1 cellular context compared by ENCODE assay signal in genomic region chr6:25173951-25174474, GRCh38.
TF ChIP-seq lines count a peak whose summit lies in the region.

No MANE protein-coding gene starts in this region.

TF ChIP-seq in K562, 482 proteins besides CTCF, POLR2A, EP300 and RAD21 (continued from another document and continues in another):
- TF ChIP-seq THAP7 (CRISPR knock-in tag; IDR thresholded peaks at IDR 0.05) = no peak
- no peak for TF ChIP-seq DNMT1 (IDR thresholded peaks at IDR 0.05)
- TF ChIP-seq ZBTB17 (CRISPR knock-in tag; IDR thresholded peaks at IDR 0.05) = no peak
- no peak for TF ChIP-seq ZNF79 (CRISPR knock-in tag; IDR thresholded peaks at IDR 0.05; ENCODE audit: low read depth)
- TF ChIP-seq STAT6 (CRISPR knock-in tag; IDR thresholded peaks at IDR 0.05) = no peak
- no peak for TF ChIP-seq SMARCA4 (IDR thresholded peaks at IDR 0.05)
- TF ChIP-seq E2F4 (CRISPR knock-in tag; IDR thresholded peaks at IDR 0.05; ENCODE audit: low read depth) = no peak
- TF ChIP-seq XRCC4 (IDR thresholded peaks at IDR 0.05; ENCODE audit: extremely low read depth, insufficient read depth, insufficient read length) = no peak
- peak; percentile 69 for TF ChIP-seq PKNOX1 (IDR thresholded peaks at IDR 0.05)
- TF ChIP-seq ZBTB7A (IDR thresholded peaks at IDR 0.05; ENCODE audit: borderline replicate concordance, control insufficient read depth, low read depth, low read length) = no peak
- TF ChIP-seq SIN3A (IDR thresholded peaks at IDR 0.05; ENCODE audit: borderline replicate concordance in 2 of 2, control insufficient read depth in 1 of 2, low read depth in 2 of 2, low read length in 2 of 2) = no peak
- TF ChIP-seq SMARCC2 (IDR thresholded peaks at IDR 0.05; ENCODE audit: low read depth) = no peak
- TF ChIP-seq CBX2 (IDR thresholded peaks at IDR 0.05; ENCODE audit: insufficient read depth, low read length, poor library complexity, severe bottlenecking) = no peak
- peak; percentile 86 for TF ChIP-seq MEIS2 (IDR thresholded peaks at IDR 0.05; ENCODE audit: partially characterized antibody)
- no peak for TF ChIP-seq FOXJ2 (tag; IDR thresholded peaks at IDR 0.05)
- peak; percentile 60; the same call in 1 of the 2 replicates for TF ChIP-seq JUN (IDR thresholded peaks at IDR 0.05; ENCODE audit: borderline replicate concordance, low read depth, low read length)
- no peak for TF ChIP-seq JUN (CRISPR knock-in tag; IDR thresholded peaks at IDR 0.05; ENCODE audit: borderline replicate concordance)
- no peak for TF ChIP-seq ASH1L (IDR thresholded peaks at IDR 0.05; ENCODE audit: borderline replicate concordance, low read depth, partially characterized antibody)
- no peak for TF ChIP-seq ZNF444 (CRISPR knock-in tag; IDR thresholded peaks at IDR 0.05)
- TF ChIP-seq FOS (IDR thresholded peaks at IDR 0.05; ENCODE audit: extremely low read depth, insufficient read length) = no peak
- no peak for TF ChIP-seq ZBTB11 (CRISPR knock-in tag; IDR thresholded peaks at IDR 0.05)
- no peak for TF ChIP-seq SRSF7 (optimal IDR thresholded peaks at IDR 0.05; ENCODE audit: low read depth, low read length)
- no peak for TF ChIP-seq ZNF174 (CRISPR knock-in tag; IDR thresholded peaks at IDR 0.05)
- TF ChIP-seq ATF1 (CRISPR knock-in tag; IDR thresholded peaks at IDR 0.05) = no peak
- TF ChIP-seq ATF1 (tag; IDR thresholded peaks at IDR 0.05) = no peak
- TF ChIP-seq MITF (IDR thresholded peaks at IDR 0.05) = no peak
- TF ChIP-seq LARP7 (IDR thresholded peaks at IDR 0.05) = no peak
- TF ChIP-seq JUND (IDR thresholded peaks at IDR 0.05; ENCODE audit: borderline replicate concordance, low read depth, low read length) = peak; percentile 72; the same call in 1 of the 2 replicates
- TF ChIP-seq JUND (tag; IDR thresholded peaks at IDR 0.05; ENCODE audit: borderline replicate concordance, low read depth, low read length) = peak; percentile 95
- no peak for TF ChIP-seq CHD4 (IDR thresholded peaks at IDR 0.05; ENCODE audit: insufficient read depth, insufficient replicate concordance, low read depth, low read length, poor library complexity, severe bottlenecking)
- TF ChIP-seq GTF2A2 (tag; IDR thresholded peaks at IDR 0.05) = no peak
- TF ChIP-seq RAD51 (IDR thresholded peaks at IDR 0.05; ENCODE audit: borderline replicate concordance, low read depth) = no peak
- no peak for TF ChIP-seq RNF219 (CRISPR knock-in tag; IDR thresholded peaks at IDR 0.05)
- no peak for TF ChIP-seq ZBED1 (IDR thresholded peaks at IDR 0.05)
- TF ChIP-seq TSHZ1 (CRISPR knock-in tag; IDR thresholded peaks at IDR 0.05) = no peak
- no peak for TF ChIP-seq ZNF639 (CRISPR knock-in tag; conservative IDR thresholded peaks at IDR 0.05 in 1 of 2, IDR thresholded peaks at IDR 0.05 in 1 of 2)
- no peak for TF ChIP-seq PTRF (tag; IDR thresholded peaks at IDR 0.05)
- peak; percentile 83 for TF ChIP-seq ATF3 (IDR thresholded peaks at IDR 0.05)
- no peak for TF ChIP-seq ATF3 (CRISPR knock-in tag; conservative IDR thresholded peaks at IDR 0.05)
- no peak for TF ChIP-seq NCOA4 (IDR thresholded peaks at IDR 0.05; ENCODE audit: partially characterized antibody)
- no peak for TF ChIP-seq KDM5B (IDR thresholded peaks at IDR 0.05; ENCODE audit: insufficient replicate concordance, low read depth, low read length)
- TF ChIP-seq FOXP1 (CRISPR knock-in tag; IDR thresholded peaks at IDR 0.05) = no peak
- no peak for TF ChIP-seq ZFX (CRISPR knock-in tag; IDR thresholded peaks at IDR 0.05)
- no peak for TF ChIP-seq CBFA2T2 (conservative IDR thresholded peaks at IDR 0.05)
